ENCODE assay signal across 10 cellular contexts in the genomic region with DNA sequence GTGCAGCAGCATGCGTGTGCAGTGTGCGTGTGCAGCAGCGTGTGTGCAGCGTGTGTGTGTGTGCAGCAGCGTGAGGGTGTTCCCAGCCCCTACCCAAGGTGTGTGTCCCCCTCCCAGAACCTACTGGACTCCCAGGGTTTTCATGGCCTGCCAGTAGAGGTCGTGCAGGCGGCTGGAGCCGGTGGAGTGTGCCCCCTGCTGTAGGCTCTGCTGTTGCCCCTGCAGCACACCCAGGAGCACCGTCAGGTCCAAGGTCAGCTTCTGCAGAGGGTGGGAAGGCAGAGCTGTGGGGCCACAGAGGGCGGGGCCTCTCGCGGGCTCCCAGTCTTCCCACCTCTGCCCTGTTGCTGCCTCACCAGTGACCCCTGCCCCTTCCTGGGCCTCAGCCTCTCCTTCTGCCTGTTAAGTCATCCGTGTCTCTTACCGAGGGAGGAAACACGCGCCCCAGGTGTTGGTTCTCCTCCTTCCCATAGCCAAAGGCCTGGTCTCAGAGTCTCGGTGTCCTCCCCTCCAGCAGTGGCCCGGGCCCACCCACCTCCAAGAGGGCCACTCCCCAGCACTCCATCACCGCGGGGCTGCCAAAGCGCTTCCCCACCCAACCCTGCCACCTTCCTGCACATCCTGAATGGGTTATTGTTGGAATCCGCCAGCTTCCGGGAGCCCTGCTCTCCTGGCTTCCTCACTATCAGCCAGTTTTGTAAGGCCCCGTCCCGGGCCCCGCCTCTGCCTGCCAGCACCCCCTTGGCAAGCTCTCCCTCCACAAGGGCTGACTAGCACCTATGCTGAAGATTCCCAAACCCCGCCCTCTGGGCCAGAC. TPM values are rescaled to one million over a fixed set of nuclear protein-coding genes. Genes with fewer than 3 reads are reported as not detected.
DNase-seq lines count a peak whose midpoint lies in the region; ATAC-seq and TF ChIP-seq lines count a peak whose summit lies in the region.
"Had no signal": no experiment of that assay in that cellular context is flagged by ENCODE, and none has a peak within 500 bp of the region (broad histone marks: within the 10 kb centered on the region; RNA-seq: fewer than 3 reads in every experiment).

No MANE protein-coding gene starts in this region.

- in situ Hi-C loops in G401 (cut with HindIII; ENCODE audit: low sequenced_read_pairs) = no loop called here

- no peaks in the 10 kb centered on the region for H3K9me3 ChIP-seq in T-helper 17 cell (ENCODE audit: control insufficient read depth, low read length, poor library complexity, severe bottlenecking)

- intact Hi-C loops in left cardiac atrium (cut with DNase I) = no loop called here

- TF ChIP-seq CTCF in GM12875 (IDR thresholded peaks at IDR 0.05; ENCODE audit: borderline replicate concordance, insufficient read depth, low read depth, low read length) (peak; percentile 30; the same call in 1 of the 2 replicates), retinal pigment epithelial cell (conservative IDR thresholded peaks at IDR 0.05; ENCODE audit: low read depth, low read length) (peak; percentile 64)

- no peak for ATAC-seq in T-helper 17 cell
- peak in 1 of 2 donors; percentile 8 for ATAC-seq in left cardiac atrium
- ATAC-seq: activated naive CD4-positive, alpha-beta T cell treated with anti-CD3 and anti-CD28 coated beads, Interleukin-2, amount 50 U/mL, for 72 hours had no signal

- no peak overlapping the region for H3K4me3 ChIP-seq in GM12875 (ENCODE audit: low read depth, low read length)
- H3K4me3 ChIP-seq in retinal pigment epithelial cell (ENCODE audit: low read length) = no peak overlapping the region

- peak overlapping the region; percentile 60 for H3K27ac Mint-ChIP-seq in T-helper 17 cell

- no peak overlapping the region for H3K4me3 Mint-ChIP-seq in T-helper 17 cell

- H3K36me3 Mint-ChIP-seq in T-helper 17 cell (ENCODE audit: low read depth) = peaks cover 4% of the 10 kb centered on the region
- H3K36me3 Mint-ChIP-seq: activated naive CD4-positive, alpha-beta T cell treated with anti-CD3 and anti-CD28 coated beads, Interleukin-2, amount 50 U/mL, for 72 hours had no signal

- H3K27me3 Mint-ChIP-seq in T-helper 17 cell = no peaks in the 10 kb centered on the region

- peaks cover 6% of the 10 kb centered on the region for H3K4me1 Mint-ChIP-seq in T-helper 17 cell

- DNase-seq in T-helper 17 cell = no peak
- DNase-seq in left cardiac atrium = peak; percentile 77
- no peak for DNase-seq in retinal pigment epithelial cell (ENCODE audit: low read depth)
- DNase-seq in G401 (ENCODE audit: low spot score) = no peak
- DNase-seq in hepatic stellate cell (ENCODE audit: low spot score) = no peak
- no peak for DNase-seq in DMS79 treated with DMSO at 0.1 percent for 48 hours (lab: John Stamatoyannopoulos, UW)
- no peak for DNase-seq in COLO668 (lab: John Stamatoyannopoulos, UW; ENCODE audit: unreplicated experiment)
- DNase-seq: NCI-H1436 had no signal

RNA-seq across cellular contexts. Expression of gene MYBBP1A, which starts 14.8 kb away (rescaled TPM):
- total RNA-seq in T-helper 17 cell (10 to 100 TPM; 63.8 to 64.4 TPM), left cardiac atrium (10 to 100 TPM; 17.6 to 34.9 TPM)
- total RNA-seq in G401 (2014; rRNA removed; shearing (Covaris generic)) = 89.3 and 91.6 TPM in 2 replicates

RNA-seq across cellular contexts. Expression of gene GGT6, which starts 19.9 kb away (rescaled TPM):
- not detected for total RNA-seq in T-helper 17 cell
- not detected for total RNA-seq in left cardiac atrium
- total RNA-seq in G401 (2014; rRNA removed; shearing (Covaris generic)) = 5.3 TPM in 1 of 2 replicates, not detected in the other
- total RNA-seq: activated naive CD4-positive, alpha-beta T cell treated with anti-CD3 and anti-CD28 coated beads, Interleukin-2, amount 50 U/mL, for 72 hours had no signal

RNA-seq across cellular contexts. Expression of gene SPNS2, which starts 41.8 kb away (rescaled TPM):
- total RNA-seq in T-helper 17 cell = under 1 TPM; 0.22 to 0.73 TPM
- 10 to 100 TPM; 14.2 to 23.4 TPM for total RNA-seq in left cardiac atrium
- total RNA-seq in G401 (2014; rRNA removed; shearing (Covaris generic)) = 58.1 and 61.5 TPM in 2 replicates

RNA-seq across cellular contexts. Expression of gene SMTNL2, which starts 43.9 kb away (rescaled TPM):
- total RNA-seq in T-helper 17 cell (not detected), left cardiac atrium (10 to 100 TPM; 13.2 to 13.3 TPM)
- total RNA-seq in G401 (2014; rRNA removed; shearing (Covaris generic)) = not detected in 2 replicates
- total RNA-seq: activated naive CD4-positive, alpha-beta T cell treated with anti-CD3 and anti-CD28 coated beads, Interleukin-2, amount 50 U/mL, for 72 hours had no signal

Comparison
In these comparisons a context has a peak if more than half of its experiments do, and no peak if none do; other contexts are left out.
1. RNA of gene SPNS2, which starts 41.8 kb away (total RNA-seq): 58.1 to 61.5 TPM in G401 and 14.2 to 23.4 TPM in left cardiac atrium; 0.22 to 0.73 TPM in T-helper 17 cell; every median in the first group is over 4 times any median in the second.